9 cellular contexts compared by ENCODE assay signal in the genomic region with DNA sequence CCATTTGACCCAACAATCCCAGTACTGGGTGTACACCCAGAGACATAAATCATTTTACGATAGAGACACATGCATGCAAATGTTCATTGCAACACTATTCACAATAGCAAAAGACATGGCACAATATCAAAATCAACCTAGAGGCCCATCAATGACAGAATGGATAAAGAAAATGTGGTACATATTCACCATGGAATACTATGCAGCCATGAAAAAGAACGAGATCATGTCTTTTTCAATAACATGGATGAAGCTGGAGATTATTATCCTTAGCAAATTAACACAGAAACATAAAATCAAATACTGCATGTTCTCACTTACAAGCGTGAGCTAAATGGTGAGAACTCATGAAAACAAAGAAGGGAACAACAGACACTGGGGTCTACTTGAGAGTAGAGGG.
"Had no signal": no experiment of that assay in that cellular context is flagged by ENCODE, and none has a peak within 500 bp of the region (broad histone marks: within the 10 kb centered on the region; RNA-seq: fewer than 3 reads in every experiment).

No MANE protein-coding gene starts in this region.

- FAIRE-seq: H54, HepG2 had no signal

- H3K4me3 ChIP-seq: GM23248 had no signal

- H3K36me3 Mint-ChIP-seq: IgD-negative memory B cell had no signal

- DNase-seq: GM23248, GOT3, H9, HCEC 1CT, KG1 had no signal

- H3K9ac ChIP-seq: GM23248 had no signal

- H3K27ac Mint-ChIP-seq: H9, IgD-negative memory B cell had no signal

- H3K27ac ChIP-seq: GM23248, HL-60 had no signal

- ATAC-seq: HepG2 had no signal

- H3K4me1 Mint-ChIP-seq: IgD-negative memory B cell had no signal

- H3K27me3 Mint-ChIP-seq: IgD-negative memory B cell had no signal

- H3K4me3 Mint-ChIP-seq: H9, IgD-negative memory B cell had no signal

- H2AFZ ChIP-seq: GM23248 had no signal
